ENCODE assay signal across 17 cellular contexts in genomic region chr5:6792376-6792775, GRCh38.
"Had no signal": no experiment of that assay in that cellular context is flagged by ENCODE, and none has a peak within 500 bp of the region (broad histone marks: within the 10 kb centered on the region; RNA-seq: fewer than 3 reads in every experiment).

No MANE protein-coding gene starts in this region.

- FAIRE-seq: RCC 7860 had no signal

- H3K27ac ChIP-seq: HL-60, RWPE1 had no signal

- H3K9me3 ChIP-seq: SK-N-SH had no signal

- DNase-seq: KBM-7, MV-4-11, NCI-H1048, NCI-H1105, NCI-H1436 treated with DMSO at 0.1 percent for 48 hours, NCI-H1694, NCI-H2029 treated with DMSO at 0.1 percent for 48 hours, NCI-H226, NCI-H446, NCI-H510A, NCI-H524 treated with DMSO at 0.1 percent for 48 hours, NCI-H774, SHP77, SK-N-SH had no signal

- H3K4me2 ChIP-seq: SK-N-SH had no signal

- H3K9ac ChIP-seq: SK-N-SH had no signal
